In the genomic region with DNA sequence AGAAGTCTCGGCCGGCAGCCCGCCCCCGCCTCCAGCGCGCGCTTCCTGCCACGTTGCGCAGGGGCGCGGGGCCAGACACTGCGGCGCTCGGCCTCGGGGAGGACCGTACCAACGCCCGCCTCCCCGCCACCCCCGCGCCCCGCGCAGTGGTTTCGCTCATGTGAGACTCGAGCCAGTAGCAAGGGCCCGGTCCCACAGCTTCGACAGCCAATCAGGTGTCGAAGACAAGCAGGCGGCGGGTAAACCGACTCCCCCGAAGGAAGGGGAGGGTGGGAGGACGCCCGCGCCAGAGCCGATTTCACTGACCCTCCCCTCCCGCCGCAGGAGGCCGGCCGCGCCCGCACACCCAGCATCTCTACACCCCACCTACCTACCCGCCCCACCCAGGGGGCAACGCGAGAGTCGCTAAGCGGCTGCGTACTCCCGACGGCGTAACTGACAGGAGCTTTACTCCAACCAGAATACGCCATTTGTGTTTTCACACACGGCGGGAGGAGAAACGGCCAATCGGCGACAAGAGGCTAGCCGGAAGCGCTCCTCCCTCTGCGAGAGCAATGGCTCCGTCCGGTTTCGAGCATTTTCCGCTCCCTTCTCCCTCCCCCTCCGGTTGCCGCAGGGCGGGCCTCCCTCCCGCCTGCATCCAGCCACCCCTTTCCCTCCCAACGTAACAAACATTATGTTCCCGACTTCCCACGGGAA, we compare ENCODE assay signal across 8 cellular contexts.
A peak's percentile ranks its signal among the peaks of the same experiment; 100 is the strongest.
DNase-seq lines count a peak whose midpoint lies in the region; ATAC-seq, FAIRE-seq and TF ChIP-seq lines count a peak whose summit lies in the region.

No MANE protein-coding gene starts in this region.

- DNase-seq in AG09319 (ENCODE audit: extremely low read depth, low read depth) (peak; percentile 100), NCI-H446 (lab: John Stamatoyannopoulos, UW) (peak; percentile 96 to 97), cerebellar cortex (ENCODE audit: low spot score) (peak; percentile 99)
- peak; percentile 90 to 97 for DNase-seq in stimulated activated CD4-positive, alpha-beta T cell treated with anti-CD3 and anti-CD28 coated beads, Interleukin-12 subunit alpha, Interleukin-12 subunit beta, amount 100 ng/mL, for 24 hours (ENCODE audit: low read depth in 2 of 2)

- no peak for TF ChIP-seq CTCF in AG09319 (IDR thresholded peaks at IDR 0.05; ENCODE audit: low read depth, low read length)

- ATAC-seq in GM19043 (IDR thresholded peaks at IDR 0.05; ENCODE audit: low read depth, unreplicated experiment) (peak; percentile 68), HG03354 (IDR thresholded peaks at IDR 0.05; ENCODE audit: poor library complexity, severe bottlenecking, unreplicated experiment) (peak; percentile 78)
- peak; percentile 71 to 74 for ATAC-seq in activated CD4-positive, CD25-positive, alpha-beta regulatory T cell treated with anti-CD3 and anti-CD28 coated beads, Interleukin-2, amount 50 U/mL, for 24 hours

- FAIRE-seq in islet of Langerhans (lab: Jason Lieb, UNC), result peak; percentile 9

Comparison
In these comparisons a context has a peak if more than half of its experiments do, and no peak if none do; other contexts are left out.
1. Peak in every context shown above with its lines: DNase-seq and ATAC-seq.